Comparison of ENCODE assay signal across 8 cellular contexts in genomic region chr12:64653907-64654306, GRCh38. TPM values are rescaled to one million over a fixed set of nuclear protein-coding genes. Genes with fewer than 3 reads are reported as not detected.
DNase-seq lines count a peak whose midpoint lies in the region; ATAC-seq, FAIRE-seq and TF ChIP-seq lines count a peak whose summit lies in the region.
"Not testable (repeated sequence)": the region's sequence is repeated elsewhere in the genome, so short reads cannot be mapped to it uniquely, and the experiment has no call there.

No MANE protein-coding gene starts in this region.

- WGBS in GM23248 (ENCODE audit: low coverage in 1 of 2, low lambda C conversion rate in 2 of 2, missing lambda C conversion rate in 2 of 2), 2 experiments, result 49 to 51% methylated on average over 2 of the region's 2 CpGs
- 85% methylated on average over 2 of the region's 2 CpGs; no CpG with 5 or more reads in 1 of the 2 experiments for WGBS in H1 (ENCODE audit: extremely low coverage in 1 of 2, insufficient coverage in 1 of 2, insufficient read length in 1 of 2, insufficient replicate concordance in 2 of 2, low coverage in 1 of 2, low lambda C conversion rate in 2 of 2, missing lambda C conversion rate in 1 of 2), 2 experiments
- 90 to 92% methylated on average over 2 of the region's 2 CpGs for WGBS in sigmoid colon, 2 donors
- 50% methylated on average over 2 of the region's 2 CpGs for WGBS in aorta, 2 donors

- not testable (repeated sequence) for H3K14ac ChIP-seq in H1 (ENCODE audit: insufficient read length)

- not testable (repeated sequence) for H3K4me2 ChIP-seq in GM23248 (ENCODE audit: unreplicated experiment); H1 (ENCODE audit: insufficient read depth in 1 of 2, low read depth in 2 of 2, low read length in 2 of 2)

- H2BK12ac ChIP-seq in H1 (ENCODE audit: low read depth, low read length), result not testable (repeated sequence)

- H2AK5ac ChIP-seq in H1 (ENCODE audit: low read depth, low read length), result not testable (repeated sequence)

- peak overlapping the region; percentile 38 to 87 (median 67) for H3K27ac Mint-ChIP-seq in CD14-positive monocyte
- H3K27ac Mint-ChIP-seq in T-cell, result peak overlapping the region; percentile 84 to 87
- H3K27ac Mint-ChIP-seq in activated naive CD4-positive, alpha-beta T cell treated with anti-CD3 and anti-CD28 coated beads for 36 hours, result peak overlapping the region; percentile 14
- H3K27ac Mint-ChIP-seq in immature natural killer cell, result peak overlapping the region; percentile 25 to 89 (median 76)

- H2BK20ac ChIP-seq in H1 (ENCODE audit: low read length), result not testable (repeated sequence)

- not testable (repeated sequence) for H3K18ac ChIP-seq in H1 (ENCODE audit: extremely low read depth, low read length)

- TF ChIP-seq RAD21 in H1 (IDR thresholded peaks at IDR 0.05 in 1 of 2, conservative IDR thresholded peaks at IDR 0.05 in 1 of 2; ENCODE audit: low read depth in 2 of 2, low read length in 2 of 2), result not testable (repeated sequence)

- TF ChIP-seq CTCF in CD14-positive monocyte (IDR thresholded peaks at IDR 0.05); H1 (IDR thresholded peaks at IDR 0.05; ENCODE audit: control extremely low read depth in 1 of 3, insufficient read depth in 1 of 3, low read depth in 1 of 3, low read length in 3 of 3); sigmoid colon (IDR thresholded peaks at IDR 0.05): not testable (repeated sequence)

- in situ Hi-C loops in GM23248 (cut with MboI), result not testable (repeated sequence)

- not testable (repeated sequence) for H3K4me1 ChIP-seq in GM23248 (ENCODE audit: insufficient read depth); H1 (replicated peaks in 1 of 4; ENCODE audit: control insufficient read depth in 3 of 4, insufficient read depth in 4 of 4, low read length in 3 of 4)
- peaks cover 0 to 89% (median 71%) of the 10 kb centered on the region in 4 donors for H3K4me1 ChIP-seq in sigmoid colon
- H3K4me1 ChIP-seq in aorta (ENCODE audit: control insufficient read depth in 1 of 2, insufficient read depth in 2 of 2, low read length in 2 of 2), result peaks cover 8 to 20% of the 10 kb centered on the region in 2 donors

- DNase-seq in CD14-positive monocyte (ENCODE audit: low spot score); T-cell; activated naive CD4-positive, alpha-beta T cell treated with anti-CD3 and anti-CD28 coated beads for 36 hours; H1 (ENCODE audit: low read depth in 1 of 2, low spot score in 2 of 2); immature natural killer cell; sigmoid colon; aorta: not testable (repeated sequence)
- DNase-seq in GM23248, result peak; percentile 65

- not testable (repeated sequence) for H3K23me2 ChIP-seq in H1 (ENCODE audit: low read depth, low read length)

- not testable (repeated sequence) for H3K9me3 Mint-ChIP-seq in CD14-positive monocyte; T-cell; activated naive CD4-positive, alpha-beta T cell treated with anti-CD3 and anti-CD28 coated beads for 36 hours; immature natural killer cell

- not testable (repeated sequence) for H2BK120ac ChIP-seq in H1 (replicated peaks; ENCODE audit: low read depth, low read length)

- peaks cover 55% of the 10 kb centered on the region for H3K4me1 Mint-ChIP-seq in CD14-positive monocyte
- peaks cover 91 to 95% (median 94%) of the 10 kb centered on the region in 3 donors for H3K4me1 Mint-ChIP-seq in T-cell
- H3K4me1 Mint-ChIP-seq in activated naive CD4-positive, alpha-beta T cell treated with anti-CD3 and anti-CD28 coated beads for 36 hours (ENCODE audit: low read depth), result peaks cover 79% of the 10 kb centered on the region
- peaks cover 74 to 90% of the 10 kb centered on the region in 2 donors for H3K4me1 Mint-ChIP-seq in immature natural killer cell

- not testable (repeated sequence) for H3K4me3 ChIP-seq in GM23248; H1 (ENCODE audit: extremely low read depth in 1 of 4, insufficient read depth in 2 of 4, low read depth in 3 of 4, low read length in 4 of 4); sigmoid colon; aorta (ENCODE audit: low read length in 2 of 2)

- H3K27me3 ChIP-seq in GM23248 (replicated peaks; ENCODE audit: insufficient read depth); H1 (replicated peaks in 1 of 4; ENCODE audit: control insufficient read depth in 3 of 4, extremely low read depth in 1 of 4, insufficient read depth in 3 of 4, low read length in 3 of 4); sigmoid colon; aorta (ENCODE audit: control insufficient read depth in 1 of 2, insufficient read depth in 2 of 2, low read length in 1 of 2): not testable (repeated sequence)

- not testable (repeated sequence) for H3K4ac ChIP-seq in H1 (replicated peaks; ENCODE audit: insufficient read length, low read depth, low read length)

- intact Hi-C loops in CD14-positive monocyte (cut with micrococcal nuclease); sigmoid colon (cut with DNase I); aorta (cut with DNase I): not testable (repeated sequence)
- intact Hi-C loops in activated naive CD4-positive, alpha-beta T cell treated with anti-CD3 and anti-CD28 coated beads for 36 hours (cut with micrococcal nuclease), result loop anchor here (2.0 kb wide), 1 partner anchor 29 kb away; no protein-coding TSS in a partner anchor

- not testable (repeated sequence) for H3K9me2 ChIP-seq in GM23248 (ENCODE audit: insufficient read depth)

- peak overlapping the region; percentile 43 for H3K27ac ChIP-seq in GM23248
- H3K27ac ChIP-seq in H1 (ENCODE audit: low read depth, low read length), result not testable (repeated sequence)
- peak overlapping the region; percentile 35 to 86 (median 72) for H3K27ac ChIP-seq in sigmoid colon
- H3K27ac ChIP-seq in aorta (ENCODE audit: low read depth in 1 of 2, low read length in 2 of 2), result peak overlapping the region; percentile 58 to 59

- not testable (repeated sequence) for ATAC-seq in T-cell (replicated peaks in 1 of 4); aorta (ENCODE audit: low FRiP score)

- 0 out of 2 replicates have a peak, but pooled peaks cover 10% of the 10 kb centered on the region for H3F3A ChIP-seq in GM23248 (ENCODE audit: insufficient read depth)

- H3K36me3 ChIP-seq in GM23248 (ENCODE audit: low read depth); H1 (ENCODE audit: control insufficient read depth in 2 of 4, insufficient read depth in 4 of 4, low read length in 3 of 4); sigmoid colon; aorta (ENCODE audit: control insufficient read depth in 1 of 2, insufficient read depth in 2 of 2, low read length in 1 of 2): not testable (repeated sequence)

- not testable (repeated sequence) for TF ChIP-seq POLR2A in H1 (IDR thresholded peaks at IDR 0.05; ENCODE audit: control extremely low read depth in 1 of 2, low read depth in 2 of 2, low read length in 2 of 2); sigmoid colon (IDR thresholded peaks at IDR 0.05)

- not testable (repeated sequence) for FAIRE-seq in H1 (lab: Jason Lieb, UNC)

- H3K23ac ChIP-seq in H1 (ENCODE audit: insufficient read length), result not testable (repeated sequence)

- not testable (repeated sequence) for H2BK15ac ChIP-seq in H1 (ENCODE audit: low read length)

- not testable (repeated sequence) for H3K9me3 ChIP-seq in GM23248 (ENCODE audit: low read depth); H1 (ENCODE audit: insufficient read depth in 2 of 2, low read depth in 1 of 2, low read length in 1 of 2); sigmoid colon; aorta (ENCODE audit: control insufficient read depth, low read length)

- H3K79me2 ChIP-seq in GM23248 (ENCODE audit: insufficient read depth), result not testable (repeated sequence)
- peaks cover 11 to 82% of the 10 kb centered on the region in 2 experiments for H3K79me2 ChIP-seq in H1 (ENCODE audit: control insufficient read depth in 1 of 2, insufficient read depth in 2 of 2, low read length in 2 of 2)

- H4K20me1 ChIP-seq in GM23248 (ENCODE audit: insufficient read depth); H1 (replicated peaks in 1 of 2; ENCODE audit: control insufficient read depth in 1 of 2, insufficient read depth in 2 of 2, low read length in 2 of 2): not testable (repeated sequence)

- H4K5ac ChIP-seq in H1 (ENCODE audit: insufficient read length, low read depth, low read length), result not testable (repeated sequence)

- not testable (repeated sequence) for H4K8ac ChIP-seq in H1 (ENCODE audit: extremely low read depth, insufficient read depth, low read length)

- POLR2A ChIA-PET in T-cell (lab: Charles Lee), result interaction anchor here (0.5 to 0.7 kb wide), 2 partner anchors 12 kb away, joined by 4 read pairs; no protein-coding TSS in a partner anchor
- POLR2A ChIA-PET in H1 (lab: Charles Lee; ENCODE audit: partially characterized antibody), result not testable (repeated sequence)

- CTCF ChIA-PET in T-cell (lab: Charles Lee), result interaction anchor here in 1 of 2 donors (0.5 kb wide), 1 partner anchor 142 kb away, joined by 3 read pairs; no protein-coding TSS in a partner anchor
- CTCF ChIA-PET in activated naive CD4-positive, alpha-beta T cell treated with anti-CD3 and anti-CD28 coated beads for 36 hours (lab: Charles Lee), result interaction anchor here (0.6 to 1.2 kb wide), 2 partner anchors 12 to 30 kb away, joined by 3 to 7 read pairs; no protein-coding TSS in a partner anchor
- CTCF ChIA-PET in H1 (lab: Charles Lee; ENCODE audit: partially characterized antibody), result interaction anchor here (1.2 kb wide), 1 partner anchor 41 kb away, joined by 4 read pairs; no protein-coding TSS in a partner anchor

- H3K4me3 Mint-ChIP-seq in CD14-positive monocyte; T-cell; activated naive CD4-positive, alpha-beta T cell treated with anti-CD3 and anti-CD28 coated beads for 36 hours; immature natural killer cell: not testable (repeated sequence)

- H2BK5ac ChIP-seq in H1 (ENCODE audit: low read depth, low read length), result 0 out of 2 replicates have a peak overlapping the region, but pooled peaks have one; percentile 9

- not testable (repeated sequence) for H4K91ac ChIP-seq in H1 (replicated peaks; ENCODE audit: insufficient read length, low read length)

- H3K27me3 Mint-ChIP-seq in CD14-positive monocyte (ENCODE audit: low read depth in 3 of 3); T-cell; activated naive CD4-positive, alpha-beta T cell treated with anti-CD3 and anti-CD28 coated beads for 36 hours (ENCODE audit: low read depth): not testable (repeated sequence)
- peaks cover 4 to 12% (median 11%) of the 10 kb centered on the region in 3 donors for H3K27me3 Mint-ChIP-seq in immature natural killer cell (ENCODE audit: low read depth in 3 of 3)

- not testable (repeated sequence) for H3K9ac ChIP-seq in GM23248; H1 (replicated peaks in 1 of 4; ENCODE audit: extremely low read depth in 1 of 4, low read depth in 3 of 4, low read length in 3 of 4)

- H3K36me3 Mint-ChIP-seq in CD14-positive monocyte (peaks cover 33 to 56% of the 10 kb centered on the region in 2 donors), T-cell (peaks cover 46% of the 10 kb centered on the region), immature natural killer cell (peaks cover 0 to 16% (median 0%) of the 10 kb centered on the region in 3 donors)
- H3K36me3 Mint-ChIP-seq in activated naive CD4-positive, alpha-beta T cell treated with anti-CD3 and anti-CD28 coated beads for 36 hours (ENCODE audit: low read depth), result peaks cover 13% of the 10 kb centered on the region

- peaks cover 11% of the 10 kb centered on the region; the same call in 1 of the 2 replicates for H3K79me1 ChIP-seq in H1 (ENCODE audit: low read depth, low read length)

- not testable (repeated sequence) for H2AFZ ChIP-seq in GM23248; H1 (ENCODE audit: low read length)

- not testable (repeated sequence) for H3K56ac ChIP-seq in H1 (replicated peaks; ENCODE audit: insufficient read length, low read depth, low read length)

- not testable (repeated sequence) for TF ChIP-seq EP300 in H1 (IDR thresholded peaks at IDR 0.05; ENCODE audit: borderline replicate concordance in 1 of 2, low read depth in 2 of 2, low read length in 2 of 2); sigmoid colon (IDR thresholded peaks at IDR 0.05)

RNA-seq across cellular contexts. Expression of gene RASSF3, which starts 43.6 kb away (rescaled TPM):
- polyA plus RNA-seq in CD14-positive monocyte, result 10 to 100 TPM in 1 of 2 donors, 1 to 10 TPM in 1; 6.6 to 14.5 TPM
- 4.9 and 12.0 TPM in 2 replicates for total RNA-seq in GM23248 (2014; rRNA removed; shearing (Covaris generic))
- 1.5 and 1.9 TPM in 2 replicates for polyA plus RNA-seq in GM23248 (2016; fragmentation: Nextera tagmentation; extraction: Ambion mirVana)
- 100 to 1,000 TPM; 113 to 167 (median 149) TPM for total RNA-seq in T-cell
- 10 to 100 TPM; 39.4 to 43.8 TPM for total RNA-seq in activated naive CD4-positive, alpha-beta T cell treated with anti-CD3 and anti-CD28 coated beads for 36 hours
- total RNA-seq in H1 (2021; fragmentation: NEBNext Ultra II Directional; extraction: Animal tissue kit (Norgen Biotek cat#: 25700)), result 57.3 and 64.3 TPM in 2 replicates
- polyA plus RNA-seq in H1 (2011; rRNA removed), result 14.5 and 19.1 TPM in 2 replicates
- 19.4 TPM for polyA plus RNA-seq in H1 (2011; cell fraction: cytosol; rRNA removed)
- polyA plus RNA-seq in H1 (2011; cell fraction: nucleus; rRNA removed), result 19.3 TPM
- 26.3 to 34.4 TPM (median 32.5 TPM) in 4 replicates for polyA plus RNA-seq in H1 (2012, experiment 1 of 2)
- 6.5 TPM for polyA plus RNA-seq in H1 (2012, experiment 2 of 2)
- 22.2 TPM for polyA plus RNA-seq in H1 (2013, experiment 1 of 2)
- polyA plus RNA-seq in H1 (2013, experiment 2 of 2), result 22.1 TPM
- 81.0 and 81.3 TPM in 2 replicates for polyA minus RNA-seq in H1 (2011; rRNA and poly(A)+ RNA removed)
- polyA minus RNA-seq in H1 (2011; cell fraction: cytosol; rRNA and poly(A)+ RNA removed), result 23.6 TPM
- 22.0 TPM for polyA minus RNA-seq in H1 (2011; cell fraction: nucleus; rRNA and poly(A)+ RNA removed)
- polyA plus RNA-seq in immature natural killer cell, result 1 to 10 TPM; 5.2 to 6.2 (median 5.5) TPM
- total RNA-seq in sigmoid colon, result 100 to 1,000 TPM; 143 to 348 (median 203) TPM
- polyA plus RNA-seq in sigmoid colon, result 100 to 1,000 TPM in 1 of 3 donors, 10 to 100 TPM in 2; 34.7 to 113 (median 65.5) TPM
- 100 to 1,000 TPM; 197 to 418 TPM for total RNA-seq in aorta
- polyA plus RNA-seq in aorta, result 100 to 1,000 TPM in 1 of 2 donors, 10 to 100 TPM in 1; 85.1 to 445 TPM

Comparison
In these comparisons a context has a peak if more than half of its experiments do, and no peak if none do; other contexts are left out.
1. H3K27ac Mint-ChIP-seq: peak in every context shown above with its lines; median percentile 86 in T-cell; 76 in immature natural killer cell; 67 in CD14-positive monocyte; 14 in activated naive CD4-positive, alpha-beta T cell treated with anti-CD3 and anti-CD28 coated beads for 36 hours.